ENCODE assay signal across 25 cellular contexts in genomic region chr1:1752671-1753606, GRCh38. TPM values are rescaled to one million over a fixed set of nuclear protein-coding genes. Genes with fewer than 3 reads are reported as not detected.
DNase-seq lines count a peak whose midpoint lies in the region; ATAC-seq and TF ChIP-seq lines count a peak whose summit lies in the region.
"Had no signal": no experiment of that assay in that cellular context is flagged by ENCODE, and none has a peak within 500 bp of the region (broad histone marks: within the 10 kb centered on the region; RNA-seq: fewer than 3 reads in every experiment).

No MANE protein-coding gene starts in this region.

- no peaks in the 10 kb centered on the region for H3K9me3 ChIP-seq in upper lobe of left lung
- H3K9me3 ChIP-seq: Caco-2, prostate gland had no signal

- no peaks in the 10 kb centered on the region for H3K9me3 Mint-ChIP-seq in activated T-helper 2 cell treated with anti-CD3 and anti-CD28 coated beads, Interferon-gamma antibody, Interleukin-2, Interleukin-4, amounts not matched to agents 10 μg/mL and 5 μg/mL and 100 μg/mL, durations not matched to agents 14 hours and 24 hours and 36 hours
- H3K9me3 Mint-ChIP-seq: activated B cell treated with CpG ODN at 0.5 μM for 24 hours; activated CD4-positive, alpha-beta memory T cell treated with anti-CD3 and anti-CD28 coated beads for 36 hours; IgD-negative memory B cell; natural killer cell treated with Interleukin-12 subunit alpha and Interleukin-12 subunit beta and Interleukin-15 and Interleukin-18, amount 100 ng/mL, for 72 hours had no signal

- peak; percentile 3 to 31 for ATAC-seq in left cardiac atrium
- no peak for ATAC-seq in Right ventricle myocardium superior (ENCODE audit: poor library complexity)
- no peak for ATAC-seq in upper lobe of left lung (ENCODE audit: low FRiP score in 2 of 2)
- ATAC-seq: natural killer cell treated with Interleukin-12 subunit alpha and Interleukin-12 subunit beta and Interleukin-15 and Interleukin-18, amount 100 ng/mL, for 72 hours had no signal

- H3K4me3 Mint-ChIP-seq in activated T-helper 2 cell treated with anti-CD3 and anti-CD28 coated beads, Interferon-gamma antibody, Interleukin-2, Interleukin-4, amounts not matched to agents 10 μg/mL and 5 μg/mL and 100 μg/mL, durations not matched to agents 14 hours and 24 hours and 36 hours (ENCODE audit: low read depth) = no peak overlapping the region
- H3K4me3 Mint-ChIP-seq: activated B cell treated with CpG ODN at 0.5 μM for 24 hours; activated CD4-positive, alpha-beta memory T cell treated with anti-CD3 and anti-CD28 coated beads for 36 hours; natural killer cell treated with Interleukin-12 subunit alpha and Interleukin-12 subunit beta and Interleukin-15 and Interleukin-18, amount 100 ng/mL, for 72 hours had no signal

- peaks cover 25 to 57% (median 55%) of the 10 kb centered on the region in 4 donors for H3K36me3 ChIP-seq in upper lobe of left lung

- no peaks in the 10 kb centered on the region for H3K27me3 Mint-ChIP-seq in activated T-helper 2 cell treated with anti-CD3 and anti-CD28 coated beads, Interferon-gamma antibody, Interleukin-2, Interleukin-4, amounts not matched to agents 10 μg/mL and 5 μg/mL and 100 μg/mL, durations not matched to agents 14 hours and 24 hours and 36 hours (ENCODE audit: low read depth)
- H3K27me3 Mint-ChIP-seq: activated B cell treated with CpG ODN at 0.5 μM for 24 hours; activated CD4-positive, alpha-beta memory T cell treated with anti-CD3 and anti-CD28 coated beads for 36 hours; IgD-negative memory B cell; natural killer cell treated with Interleukin-12 subunit alpha and Interleukin-12 subunit beta and Interleukin-15 and Interleukin-18, amount 100 ng/mL, for 72 hours had no signal

- intact Hi-C loops in left cardiac atrium (cut with DNase I) = no loop called here
- intact Hi-C loops in Right ventricle myocardium superior (cut with DNase I) = no loop called here
- intact Hi-C loops in activated T-helper 2 cell treated with anti-CD3 and anti-CD28 coated beads, Interferon-gamma antibody, Interleukin-2, Interleukin-4, amounts not matched to agents 10 μg/mL and 5 μg/mL and 100 μg/mL, durations not matched to agents 14 hours and 24 hours and 36 hours (cut with micrococcal nuclease) = no loop called here

- H3K4me1 Mint-ChIP-seq in activated T-helper 2 cell treated with anti-CD3 and anti-CD28 coated beads, Interferon-gamma antibody, Interleukin-2, Interleukin-4, amounts not matched to agents 10 μg/mL and 5 μg/mL and 100 μg/mL, durations not matched to agents 14 hours and 24 hours and 36 hours (ENCODE audit: low read depth) = peaks cover 3% of the 10 kb centered on the region
- H3K4me1 Mint-ChIP-seq: activated B cell treated with CpG ODN at 0.5 μM for 24 hours had no signal

- DNase-seq in left cardiac atrium (peak; percentile 18), Right ventricle myocardium superior (no peak), cerebellum (ENCODE audit: low spot score) (peak; percentile 83), mesenteric fat pad (ENCODE audit: low spot score) (peak; percentile 80), upper lobe of left lung (peak; percentile 19 to 77), NCI-H226 (no peak), NCI-H1105 (lab: John Stamatoyannopoulos, UW) (no peak)
- no peak for DNase-seq in activated T-helper 2 cell treated with anti-CD3 and anti-CD28 coated beads, Interferon-gamma antibody, Interleukin-2, Interleukin-4, amounts not matched to agents 10 μg/mL and 5 μg/mL and 100 μg/mL, durations not matched to agents 14 hours and 24 hours and 36 hours (ENCODE audit: low spot score)
- DNase-seq: 8988T; activated B cell treated with CpG ODN at 0.5 μM for 24 hours; activated CD4-positive, alpha-beta memory T cell treated with anti-CD3 and anti-CD28 coated beads for 36 hours; activated naive CD4-positive, alpha-beta T cell treated with Interleukin-2 at 50 U/mL for 16 hours; amygdala; Caco-2; foreskin melanocyte; MM.1S; NCI-H1694; NCI-H748 treated with DMSO at 0.1 percent for 48 hours; stimulated activated CD4-positive, alpha-beta T cell treated with anti-CD3 and anti-CD28 coated beads, Interleukin-4, amount 100 ng/mL, for 4 hours had no signal

- 88 to 89% methylated on average over 8 to 32 of the region's 33 CpGs for WGBS in upper lobe of left lung, 2 donors

- no peak for TF ChIP-seq POLR2A in upper lobe of left lung (IDR thresholded peaks at IDR 0.05)

- no peak for TF ChIP-seq CTCF in upper lobe of left lung (IDR thresholded peaks at IDR 0.05)

- no peak overlapping the region for H3K27ac ChIP-seq in upper lobe of left lung
- H3K27ac ChIP-seq: epithelial cell of prostate, HL-60, PC-9, prostate gland had no signal

- H3K27ac Mint-ChIP-seq in activated T-helper 2 cell treated with anti-CD3 and anti-CD28 coated beads, Interferon-gamma antibody, Interleukin-2, Interleukin-4, amounts not matched to agents 10 μg/mL and 5 μg/mL and 100 μg/mL, durations not matched to agents 14 hours and 24 hours and 36 hours = no peak overlapping the region
- H3K27ac Mint-ChIP-seq: activated B cell treated with CpG ODN at 0.5 μM for 24 hours; activated CD4-positive, alpha-beta memory T cell treated with anti-CD3 and anti-CD28 coated beads for 36 hours; IgD-negative memory B cell; natural killer cell treated with Interleukin-12 subunit alpha and Interleukin-12 subunit beta and Interleukin-15 and Interleukin-18, amount 100 ng/mL, for 72 hours had no signal

- TF ChIP-seq EP300 in upper lobe of left lung (IDR thresholded peaks at IDR 0.05) = no peak

- H3K4me1 ChIP-seq in upper lobe of left lung = peaks cover 3 to 12% (median 8%) of the 10 kb centered on the region in 4 donors
- H3K4me1 ChIP-seq: Caco-2 had no signal

- H3K27me3 ChIP-seq in upper lobe of left lung = no peaks in the 10 kb centered on the region

- peaks cover 14% of the 10 kb centered on the region for H3K36me3 Mint-ChIP-seq in activated T-helper 2 cell treated with anti-CD3 and anti-CD28 coated beads, Interferon-gamma antibody, Interleukin-2, Interleukin-4, amounts not matched to agents 10 μg/mL and 5 μg/mL and 100 μg/mL, durations not matched to agents 14 hours and 24 hours and 36 hours (ENCODE audit: low read depth)
- H3K36me3 Mint-ChIP-seq: IgD-negative memory B cell; natural killer cell treated with Interleukin-12 subunit alpha and Interleukin-12 subunit beta and Interleukin-15 and Interleukin-18, amount 100 ng/mL, for 72 hours had no signal

- H3K4me3 ChIP-seq in upper lobe of left lung = no peak overlapping the region
- H3K4me3 ChIP-seq: PC-9, prostate gland had no signal

RNA-seq across cellular contexts. Expression of gene NADK, which starts 25.3 kb away (rescaled TPM):
- total RNA-seq in left cardiac atrium = 10 to 100 TPM; 39.4 to 53.9 TPM
- total RNA-seq in Right ventricle myocardium superior = 23.0 TPM
- total RNA-seq in cerebellum = 22.4 TPM
- 165 TPM for total RNA-seq in mesenteric fat pad
- 100 to 1,000 TPM in 4 of 6 donors, 10 to 100 TPM in 2; 85.0 to 279 (median 124) TPM for total RNA-seq in upper lobe of left lung
- 81.8 and 84.5 TPM in 2 replicates for total RNA-seq in activated T-helper 2 cell treated with anti-CD3 and anti-CD28 coated beads, Interferon-gamma antibody, Interleukin-2, Interleukin-4, amounts not matched to agents 10 μg/mL and 5 μg/mL and 100 μg/mL, durations not matched to agents 14 hours and 24 hours and 36 hours

RNA-seq across cellular contexts. Expression of gene CDK11A, which starts 28.8 kb away (rescaled TPM):
- total RNA-seq in left cardiac atrium (10 to 100 TPM; 19.1 to 21.1 TPM), Right ventricle myocardium superior (17.3 TPM), cerebellum (12.8 TPM), mesenteric fat pad (45.5 TPM), upper lobe of left lung (100 to 1,000 TPM in 2 of 6 donors, 10 to 100 TPM in 4; 23.9 to 417 (median 54.5) TPM)
- total RNA-seq in activated T-helper 2 cell treated with anti-CD3 and anti-CD28 coated beads, Interferon-gamma antibody, Interleukin-2, Interleukin-4, amounts not matched to agents 10 μg/mL and 5 μg/mL and 100 μg/mL, durations not matched to agents 14 hours and 24 hours and 36 hours = 58.5 and 63.1 TPM in 2 replicates

Comparison
In these comparisons a context has a peak if more than half of its experiments do, and no peak if none do; other contexts are left out.
1. ATAC-seq: peak in left cardiac atrium (2 of 2); none in Right ventricle myocardium superior (single experiment) and upper lobe of left lung (0 of 2).
2. DNase-seq: peak in left cardiac atrium (single experiment), cerebellum (single experiment), mesenteric fat pad (single experiment) and upper lobe of left lung (2 of 2); none in Right ventricle myocardium superior (single experiment), NCI-H226 (single experiment), NCI-H1105 (single experiment) and activated T-helper 2 cell treated with anti-CD3 and anti-CD28 coated beads, Interferon-gamma antibody, Interleukin-2, Interleukin-4, amounts not matched to agents 10 μg/mL and 5 μg/mL and 100 μg/mL, durations not matched to agents 14 hours and 24 hours and 36 hours (single experiment).